17 cellular contexts compared by ENCODE assay signal in the genomic region with DNA sequence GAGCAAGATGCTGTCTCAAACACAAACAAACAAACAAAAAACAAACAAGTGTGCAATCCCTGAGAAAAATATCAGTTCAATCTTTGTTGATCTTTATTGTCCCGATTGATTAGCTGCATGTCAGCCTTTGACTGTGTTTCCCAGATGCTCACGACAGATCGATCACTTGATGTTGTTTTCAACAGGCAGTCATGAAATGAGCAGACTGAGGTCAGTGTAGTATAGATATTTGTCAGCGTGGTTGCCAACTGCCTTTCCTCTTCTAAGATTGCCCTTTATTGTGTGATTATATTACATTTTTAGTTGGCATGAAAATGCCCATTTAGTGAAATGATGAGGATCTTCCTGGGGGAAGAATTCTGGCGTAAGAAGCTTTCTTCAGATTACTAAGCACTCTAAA. TPM values are rescaled to one million over a fixed set of nuclear protein-coding genes. Genes with fewer than 3 reads are reported as not detected.
DNase-seq lines count a peak whose midpoint lies in the region; ATAC-seq and TF ChIP-seq lines count a peak whose summit lies in the region.
"Had no signal": no experiment of that assay in that cellular context is flagged by ENCODE, and none has a peak within 500 bp of the region (broad histone marks: within the 10 kb centered on the region; RNA-seq: fewer than 3 reads in every experiment).

No MANE protein-coding gene starts in this region.

- no peaks in the 10 kb centered on the region for H3K36me3 Mint-ChIP-seq in activated naive CD4-positive, alpha-beta T cell treated with anti-CD3 and anti-CD28 coated beads for 36 hours (ENCODE audit: low read depth)
- peaks cover 20% of the 10 kb centered on the region; the same call in 2 of the 3 replicates for H3K36me3 Mint-ChIP-seq in GM23338 (ENCODE audit: low read depth)
- H3K36me3 Mint-ChIP-seq in activated CD4-positive, alpha-beta memory T cell treated with anti-CD3 and anti-CD28 coated beads for 36 hours: no peaks in the 10 kb centered on the region
- H3K36me3 Mint-ChIP-seq in stimulated activated naive B cell treated with anti-CD40 and anti-IgM and Interleukin-4, amounts not matched to agents 10 μg/mL and 1 μg/mL and 100 μg/mL, for 72 hours: no peaks in the 10 kb centered on the region

- H2AFZ ChIP-seq in GM23338: no peak overlapping the region
- H2AFZ ChIP-seq in neuronal stem cell (ENCODE audit: low read length): no peak overlapping the region

- WGBS in neuronal stem cell (ENCODE audit: extremely low coverage in 2 of 2, insufficient read length in 2 of 2, insufficient replicate concordance in 1 of 2), 2 donors: no CpG with 5 or more reads among the region's 5 CpGs

- H3K4me1 Mint-ChIP-seq in activated naive CD4-positive, alpha-beta T cell treated with anti-CD3 and anti-CD28 coated beads for 36 hours (ENCODE audit: low read depth): peaks cover 12% of the 10 kb centered on the region
- peaks cover 22% of the 10 kb centered on the region for H3K4me1 Mint-ChIP-seq in GM23338
- peaks cover 25% of the 10 kb centered on the region for H3K4me1 Mint-ChIP-seq in activated CD4-positive, alpha-beta memory T cell treated with anti-CD3 and anti-CD28 coated beads for 36 hours (ENCODE audit: low read depth)
- H3K4me1 Mint-ChIP-seq in stimulated activated naive B cell treated with anti-CD40 and anti-IgM and Interleukin-4, amounts not matched to agents 10 μg/mL and 1 μg/mL and 100 μg/mL, for 72 hours: peaks cover 19 to 31% of the 10 kb centered on the region in 2 donors

- ATAC-seq in GM23338 (no peak), HG02840 (IDR thresholded peaks at IDR 0.05; ENCODE audit: low FRiP score, unreplicated experiment) (no peak)
- ATAC-seq in stimulated activated naive B cell treated with anti-CD40 and anti-IgM and Interleukin-4, amounts not matched to agents 10 μg/mL and 1 μg/mL and 100 μg/mL, for 72 hours (replicated peaks): peak; percentile 91 to 95

- no peaks in the 10 kb centered on the region for H4K20me1 ChIP-seq in GM23338 (replicated peaks; ENCODE audit: insufficient read depth)

- H3K9me2 ChIP-seq in GM23338 (ENCODE audit: insufficient read depth): peaks cover 3% of the 10 kb centered on the region; the same call in 1 of the 2 replicates

- H3K4me3 ChIP-seq in GM23338: no peak overlapping the region
- H3K4me3 ChIP-seq in neuronal stem cell (ENCODE audit: low read length in 2 of 2): no peak overlapping the region
- H3K4me3 ChIP-seq: testis had no signal

- no peak overlapping the region for H4K91ac ChIP-seq in neuronal stem cell (ENCODE audit: low read depth, low read length, poor library complexity)

- no peak overlapping the region for H4K8ac ChIP-seq in neuronal stem cell (ENCODE audit: low read depth, low read length)

- H3K27ac ChIP-seq in GM23338 (ENCODE audit: low read depth): peak overlapping the region; percentile 21; the same call in 1 of the 2 replicates
- H3K27ac ChIP-seq in neuronal stem cell (replicated peaks; ENCODE audit: low read length): no peak overlapping the region
- H3K27ac ChIP-seq: epithelial cell of prostate, testis had no signal

- no peak overlapping the region for H2AK5ac ChIP-seq in neuronal stem cell (ENCODE audit: low read depth, low read length)

- TF ChIP-seq CTCF in GM23338 (conservative IDR thresholded peaks at IDR 0.05; ENCODE audit: low read depth in 2 of 2): no peak

- POLR2A ChIA-PET in activated CD4-positive, alpha-beta memory T cell treated with anti-CD3 and anti-CD28 coated beads for 36 hours (lab: Charles Lee): no interaction called here

- H3K4me3 Mint-ChIP-seq in activated naive CD4-positive, alpha-beta T cell treated with anti-CD3 and anti-CD28 coated beads for 36 hours: no peak overlapping the region
- H3K4me3 Mint-ChIP-seq in GM23338: no peak overlapping the region
- H3K4me3 Mint-ChIP-seq in activated CD4-positive, alpha-beta memory T cell treated with anti-CD3 and anti-CD28 coated beads for 36 hours: peak overlapping the region; percentile 31
- H3K4me3 Mint-ChIP-seq in stimulated activated naive B cell treated with anti-CD40 and anti-IgM and Interleukin-4, amounts not matched to agents 10 μg/mL and 1 μg/mL and 100 μg/mL, for 72 hours: no peak overlapping the region
- H3K4me3 Mint-ChIP-seq: mesothelial cell of epicardium had no signal

- no peak overlapping the region for H3K23ac ChIP-seq in neuronal stem cell (ENCODE audit: low read depth, low read length, poor library complexity)

- peaks cover 25% of the 10 kb centered on the region for H3K4me1 ChIP-seq in GM23338 (ENCODE audit: insufficient read depth)
- peaks cover 2 to 4% of the 10 kb centered on the region in 2 donors for H3K4me1 ChIP-seq in neuronal stem cell (ENCODE audit: control insufficient read depth in 2 of 2, insufficient read depth in 1 of 2, low read depth in 1 of 2, low read length in 2 of 2)

- H3F3A ChIP-seq in GM23338 (replicated peaks; ENCODE audit: low read depth): no peaks in the 10 kb centered on the region

- no peak overlapping the region for H2BK120ac ChIP-seq in neuronal stem cell (ENCODE audit: low read depth, low read length)

- no peak overlapping the region for H3K9ac ChIP-seq in neuronal stem cell (ENCODE audit: low read depth, low read length, poor library complexity)

- no peaks in the 10 kb centered on the region for H3K9me3 ChIP-seq in neuronal stem cell (replicated peaks in 1 of 2; ENCODE audit: control insufficient read depth in 2 of 2, insufficient read depth in 1 of 2, low read depth in 1 of 2, low read length in 2 of 2)
- H3K9me3 ChIP-seq: testis had no signal

- H3K4ac ChIP-seq in neuronal stem cell (ENCODE audit: low read length): no peak overlapping the region

- H3K79me1 ChIP-seq in neuronal stem cell (ENCODE audit: low read depth, low read length): peaks cover 3% of the 10 kb centered on the region

- no peak overlapping the region for H2BK5ac ChIP-seq in neuronal stem cell (ENCODE audit: low read length)

- H2BK12ac ChIP-seq in neuronal stem cell (ENCODE audit: low read length): no peak overlapping the region

- no peak overlapping the region for H3K14ac ChIP-seq in neuronal stem cell (ENCODE audit: low read length)

- H3K27ac Mint-ChIP-seq in activated naive CD4-positive, alpha-beta T cell treated with anti-CD3 and anti-CD28 coated beads for 36 hours: no peak overlapping the region
- no peak overlapping the region; the same call in 1 of the 2 replicates for H3K27ac Mint-ChIP-seq in GM23338
- H3K27ac Mint-ChIP-seq in activated CD4-positive, alpha-beta memory T cell treated with anti-CD3 and anti-CD28 coated beads for 36 hours: no peak overlapping the region
- H3K27ac Mint-ChIP-seq in stimulated activated naive B cell treated with anti-CD40 and anti-IgM and Interleukin-4, amounts not matched to agents 10 μg/mL and 1 μg/mL and 100 μg/mL, for 72 hours: no peak overlapping the region
- H3K27ac Mint-ChIP-seq: mesothelial cell of epicardium had no signal

- no peaks in the 10 kb centered on the region for H3K9me3 Mint-ChIP-seq in activated naive CD4-positive, alpha-beta T cell treated with anti-CD3 and anti-CD28 coated beads for 36 hours
- no peaks in the 10 kb centered on the region for H3K9me3 Mint-ChIP-seq in GM23338
- no peaks in the 10 kb centered on the region for H3K9me3 Mint-ChIP-seq in activated CD4-positive, alpha-beta memory T cell treated with anti-CD3 and anti-CD28 coated beads for 36 hours
- no peaks in the 10 kb centered on the region for H3K9me3 Mint-ChIP-seq in stimulated activated naive B cell treated with anti-CD40 and anti-IgM and Interleukin-4, amounts not matched to agents 10 μg/mL and 1 μg/mL and 100 μg/mL, for 72 hours
- H3K9me3 Mint-ChIP-seq: mesothelial cell of epicardium had no signal

- H3K4me2 ChIP-seq in GM23338: no peak overlapping the region
- H3K4me2 ChIP-seq in neuronal stem cell (ENCODE audit: insufficient read depth, low read length, poor library complexity, severe bottlenecking): no peak overlapping the region

- H3K27me3 ChIP-seq in GM23338 (ENCODE audit: insufficient read depth) (no peaks in the 10 kb centered on the region), neuronal stem cell (ENCODE audit: control insufficient read depth in 3 of 3, insufficient read depth in 3 of 3, low read depth in 1 of 3, low read length in 3 of 3) (no peaks in the 10 kb centered on the region)
- H3K27me3 ChIP-seq: testis had no signal

- peaks cover 36% of the 10 kb centered on the region for H3K79me2 ChIP-seq in GM23338 (replicated peaks; ENCODE audit: insufficient read depth)

- H3K27me3 Mint-ChIP-seq in activated naive CD4-positive, alpha-beta T cell treated with anti-CD3 and anti-CD28 coated beads for 36 hours (ENCODE audit: low read depth): no peaks in the 10 kb centered on the region
- no peaks in the 10 kb centered on the region for H3K27me3 Mint-ChIP-seq in GM23338 (ENCODE audit: insufficient read depth, low read depth, poor library complexity)
- peaks cover 2% of the 10 kb centered on the region for H3K27me3 Mint-ChIP-seq in activated CD4-positive, alpha-beta memory T cell treated with anti-CD3 and anti-CD28 coated beads for 36 hours
- peaks cover 0 to 5% of the 10 kb centered on the region in 2 donors for H3K27me3 Mint-ChIP-seq in stimulated activated naive B cell treated with anti-CD40 and anti-IgM and Interleukin-4, amounts not matched to agents 10 μg/mL and 1 μg/mL and 100 μg/mL, for 72 hours

- DNase-seq in activated naive CD4-positive, alpha-beta T cell treated with anti-CD3 and anti-CD28 coated beads for 36 hours: peak; percentile 47
- DNase-seq in activated naive CD4-positive, alpha-beta T cell (lab: John Stamatoyannopoulos, UW): no peak
- DNase-seq in GM23338 (ENCODE audit: low spot score) (no peak), neuronal stem cell (ENCODE audit: low spot score) (no peak), middle frontal gyrus (ENCODE audit: extremely low spot score, low spot score) (no peak)
- peak; percentile 62 for DNase-seq in activated CD4-positive, alpha-beta memory T cell treated with anti-CD3 and anti-CD28 coated beads for 36 hours
- peak; percentile 21 for DNase-seq in stimulated activated naive B cell treated with anti-CD40 and anti-IgM and Interleukin-4, amounts not matched to agents 10 μg/mL and 1 μg/mL and 100 μg/mL, for 72 hours
- DNase-seq: amygdala, DMS 273 treated with DMSO at 0.1 percent for 48 hours, NCI-H2081 treated with DMSO at 0.1 percent for 48 hours, NCI-H774, small intestine, T-helper 9 cell, testis had no signal

- H3K36me3 ChIP-seq in GM23338 (ENCODE audit: insufficient read depth) (peaks cover 3% of the 10 kb centered on the region; the same call in 1 of the 2 replicates), neuronal stem cell (replicated peaks in 1 of 2; ENCODE audit: control insufficient read depth in 2 of 2, insufficient read depth in 2 of 2, low read length in 2 of 2) (peaks cover 0 to 29% of the 10 kb centered on the region in 2 donors)

- intact Hi-C loops in activated naive CD4-positive, alpha-beta T cell treated with anti-CD3 and anti-CD28 coated beads for 36 hours (cut with micrococcal nuclease): loop anchor here (2.0 kb wide), 1 partner anchor 34 kb away; no protein-coding TSS in a partner anchor
- intact Hi-C loops in activated CD4-positive, alpha-beta memory T cell treated with anti-CD3 and anti-CD28 coated beads for 36 hours (cut with micrococcal nuclease): loop anchor here (2.0 kb wide), 2 partner anchors 24 kb away; no protein-coding TSS in a partner anchor

- CTCF ChIA-PET in activated naive CD4-positive, alpha-beta T cell treated with anti-CD3 and anti-CD28 coated beads for 36 hours (lab: Charles Lee): no interaction called here
- CTCF ChIA-PET in activated CD4-positive, alpha-beta memory T cell treated with anti-CD3 and anti-CD28 coated beads for 36 hours (lab: Charles Lee): interaction anchor here (1.4 kb wide), 1 partner anchor 24 kb away, joined by 3 read pairs; no protein-coding TSS in a partner anchor

- H2BK15ac ChIP-seq in neuronal stem cell (ENCODE audit: low read length): no peak overlapping the region

- no peak overlapping the region for H3K18ac ChIP-seq in neuronal stem cell (ENCODE audit: low read length)

RNA-seq across cellular contexts. Expression of a gene that starts 25.6 kb away (rescaled TPM):
- total RNA-seq in activated naive CD4-positive, alpha-beta T cell treated with anti-CD3 and anti-CD28 coated beads for 36 hours: 10 to 100 TPM; 35.3 to 39.9 TPM
- total RNA-seq in GM23338 (2014; rRNA removed; shearing (Covaris generic)): 86.8 and 121 TPM in 2 replicates
- polyA plus RNA-seq in GM23338 (2016; fragmentation: Nextera tagmentation; extraction: Ambion mirVana): 34.8 and 53.9 TPM in 2 replicates
- 10 to 100 TPM; 37.8 to 38.1 TPM for total RNA-seq in activated CD4-positive, alpha-beta memory T cell treated with anti-CD3 and anti-CD28 coated beads for 36 hours
- polyA plus RNA-seq in neuronal stem cell (2013, experiment 1 of 2): 13.3 TPM
- polyA plus RNA-seq in neuronal stem cell (2013, experiment 2 of 2): 12.3 TPM

Comparison
In these comparisons a context has a peak if more than half of its experiments do, and no peak if none do; other contexts are left out.
1. DNase-seq: peak in activated naive CD4-positive, alpha-beta T cell treated with anti-CD3 and anti-CD28 coated beads for 36 hours (single experiment), activated CD4-positive, alpha-beta memory T cell treated with anti-CD3 and anti-CD28 coated beads for 36 hours (single experiment) and stimulated activated naive B cell treated with anti-CD40 and anti-IgM and Interleukin-4, amounts not matched to agents 10 μg/mL and 1 μg/mL and 100 μg/mL, for 72 hours (single experiment); none in activated naive CD4-positive, alpha-beta T cell (0 of 4), GM23338 (single experiment), neuronal stem cell (single experiment) and middle frontal gyrus (single experiment).
2. ATAC-seq: peak in stimulated activated naive B cell treated with anti-CD40 and anti-IgM and Interleukin-4, amounts not matched to agents 10 μg/mL and 1 μg/mL and 100 μg/mL, for 72 hours (2 of 2); none in GM23338 (single experiment) and HG02840 (single experiment).